Comparison of ENCODE assay signal across 27 cellular contexts in genomic region chr16:5642470-5642869, GRCh38.
"Had no signal": no experiment of that assay in that cellular context is flagged by ENCODE, and none has a peak within 500 bp of the region (broad histone marks: within the 10 kb centered on the region; RNA-seq: fewer than 3 reads in every experiment).

No MANE protein-coding gene starts in this region.

- H3K9ac ChIP-seq: SK-N-SH had no signal

- H3K27ac Mint-ChIP-seq: activated CD4-positive, alpha-beta T cell treated with anti-CD3 and anti-CD28 coated beads, Interleukin-2, amount 10 ng/mL, durations not matched to agents 24 days and 14 days; activated CD8-positive, alpha-beta T cell treated with anti-CD3 and anti-CD28 coated beads for 36 hours; activated naive CD4-positive, alpha-beta T cell treated with anti-CD3 and anti-CD28 coated beads, Interleukin-2, amount 50 U/mL, for 24 hours; activated naive CD8-positive, alpha-beta T cell treated with anti-CD3 and anti-CD28 coated beads, Interleukin-2, amount 10 ng/mL, durations not matched to agents 7 days and 5 days; activated T-cell treated with anti-CD3 and anti-CD28 coated beads, Interleukin-2, amount 50 U/mL, for 24 hours; activated T-helper 2 cell treated with anti-CD3 and anti-CD28 coated beads, Interferon-gamma antibody, Interleukin-2, Interleukin-4, amounts not matched to agents 10 μg/mL and 5 μg/mL and 100 μg/mL, durations not matched to agents 14 hours and 24 hours and 36 hours; T-helper 1 cell treated with Interleukin-12 subunit alpha and Interleukin-12 subunit beta and Interleukin-4 antibody, amounts not matched to agents 30 μg/mL and 1 μg/mL, for 36 hours; T-helper 2 cell treated with Interferon-gamma antibody and Interleukin-4, amounts not matched to agents 5 μg/mL and 100 μg/mL, for 36 hours had no signal

- H3K4me3 Mint-ChIP-seq: activated CD4-positive, alpha-beta T cell treated with anti-CD3 and anti-CD28 coated beads, Interleukin-2, amount 10 ng/mL, durations not matched to agents 24 days and 14 days; activated CD8-positive, alpha-beta T cell treated with anti-CD3 and anti-CD28 coated beads for 36 hours; activated naive CD4-positive, alpha-beta T cell treated with anti-CD3 and anti-CD28 coated beads, Interleukin-2, amount 50 U/mL, for 24 hours; activated naive CD8-positive, alpha-beta T cell treated with anti-CD3 and anti-CD28 coated beads, Interleukin-2, amount 10 ng/mL, durations not matched to agents 7 days and 5 days; activated T-cell treated with anti-CD3 and anti-CD28 coated beads, Interleukin-2, amount 50 U/mL, for 24 hours; central memory CD8-positive, alpha-beta T cell; T-helper 1 cell treated with Interleukin-12 subunit alpha and Interleukin-12 subunit beta and Interleukin-4 antibody, amounts not matched to agents 30 μg/mL and 1 μg/mL, for 36 hours; T-helper 2 cell treated with Interferon-gamma antibody and Interleukin-4, amounts not matched to agents 5 μg/mL and 100 μg/mL, for 36 hours had no signal

- H3K4me3 ChIP-seq: ascending aorta, cardiac muscle cell, Peyer's patch, SJSA1 had no signal

- H3K36me3 Mint-ChIP-seq: activated naive CD4-positive, alpha-beta T cell treated with anti-CD3 and anti-CD28 coated beads, Interleukin-2, amount 50 U/mL, for 24 hours; activated naive CD8-positive, alpha-beta T cell treated with anti-CD3 and anti-CD28 coated beads, Interleukin-2, amount 10 ng/mL, durations not matched to agents 7 days and 5 days had no signal

- H3K4me1 Mint-ChIP-seq: activated CD4-positive, alpha-beta T cell treated with anti-CD3 and anti-CD28 coated beads, Interleukin-2, amount 10 ng/mL, durations not matched to agents 24 days and 14 days; activated naive CD4-positive, alpha-beta T cell treated with anti-CD3 and anti-CD28 coated beads, Interleukin-2, amount 50 U/mL, for 24 hours; activated naive CD8-positive, alpha-beta T cell treated with anti-CD3 and anti-CD28 coated beads, Interleukin-2, amount 10 ng/mL, durations not matched to agents 7 days and 5 days; central memory CD8-positive, alpha-beta T cell had no signal

- DNase-seq: activated CD4-positive, alpha-beta T cell treated with anti-CD3 and anti-CD28 coated beads, Interleukin-2, amount 10 ng/mL, durations not matched to agents 24 days and 14 days; activated CD4-positive, alpha-beta T cell treated with anti-CD3 and anti-CD28 coated beads, Interleukin-2, amount 50 U/mL, for 4 hours; activated CD8-positive, alpha-beta T cell treated with anti-CD3 and anti-CD28 coated beads for 36 hours; activated gamma-delta T cell; activated naive CD4-positive, alpha-beta T cell treated with Interleukin-2 at 50 U/mL for 16 hours; activated naive CD8-positive, alpha-beta T cell treated with anti-CD3 and anti-CD28 coated beads, Interleukin-2, amount 10 ng/mL, durations not matched to agents 7 days and 5 days; activated T-cell treated with anti-CD3 and anti-CD28 coated beads, Interleukin-2, amount 50 U/mL, for 24 hours; amygdala; Karpas-422; NCI-H146; NCI-H187; NCI-H2029 treated with DMSO at 0.1 percent for 48 hours; NCI-H2171 treated with DMSO at 0.1 percent for 48 hours; NCI-H345; NCI-H524 treated with DMSO at 0.1 percent for 48 hours; Peyer's patch; RPMI8226; SHP77 treated with DMSO at 0.1 percent for 48 hours; SK-N-SH had no signal

- H3K4me1 ChIP-seq: ascending aorta, Peyer's patch, SJSA1 had no signal

- H3K4me2 ChIP-seq: SK-N-SH had no signal

- ATAC-seq: activated CD8-positive, alpha-beta T cell treated with anti-CD3 and anti-CD28 coated beads for 36 hours had no signal

- H3K27me3 Mint-ChIP-seq: activated CD4-positive, alpha-beta T cell treated with anti-CD3 and anti-CD28 coated beads, Interleukin-2, amount 10 ng/mL, durations not matched to agents 24 days and 14 days; activated CD8-positive, alpha-beta T cell treated with anti-CD3 and anti-CD28 coated beads for 36 hours; activated naive CD4-positive, alpha-beta T cell treated with anti-CD3 and anti-CD28 coated beads, Interleukin-2, amount 50 U/mL, for 24 hours; activated naive CD8-positive, alpha-beta T cell treated with anti-CD3 and anti-CD28 coated beads, Interleukin-2, amount 10 ng/mL, durations not matched to agents 7 days and 5 days; activated T-cell treated with anti-CD3 and anti-CD28 coated beads, Interleukin-2, amount 50 U/mL, for 24 hours; central memory CD8-positive, alpha-beta T cell had no signal

- H3K36me3 ChIP-seq: ascending aorta, cardiac muscle cell, Peyer's patch, SJSA1 had no signal

- H3K27me3 ChIP-seq: ascending aorta, Peyer's patch, SJSA1 had no signal

- H3K9me3 ChIP-seq: ascending aorta, Peyer's patch, SK-N-SH had no signal

- H3K9me3 Mint-ChIP-seq: activated naive CD4-positive, alpha-beta T cell treated with anti-CD3 and anti-CD28 coated beads, Interleukin-2, amount 50 U/mL, for 24 hours had no signal

- H3K27ac ChIP-seq: ascending aorta, cardiac muscle cell, Peyer's patch, SJSA1 had no signal
